In the genomic region with DNA sequence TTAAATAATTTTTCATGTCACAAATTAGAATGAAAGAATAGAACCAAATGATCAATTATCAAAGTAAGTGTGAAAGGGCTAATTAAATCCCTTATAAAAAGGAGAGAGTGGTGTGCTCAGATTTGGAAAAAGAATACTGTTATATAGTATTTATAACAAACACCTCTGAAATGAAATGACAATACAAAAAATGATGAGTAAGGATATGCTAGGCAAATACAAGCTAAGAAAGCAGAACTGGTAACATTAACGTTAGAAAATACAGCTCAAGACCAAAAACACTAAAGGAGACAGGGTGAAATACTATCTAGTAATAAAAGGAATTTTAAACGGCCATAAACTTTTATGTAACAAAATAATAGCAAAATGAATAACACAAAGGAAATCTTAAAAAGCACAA, we compare ENCODE assay signal across 31 cellular contexts.
"Had no signal": no experiment of that assay in that cellular context is flagged by ENCODE, and none has a peak within 500 bp of the region (broad histone marks: within the 10 kb centered on the region; RNA-seq: fewer than 3 reads in every experiment).

No MANE protein-coding gene starts in this region.

- FAIRE-seq: astrocyte, bronchial epithelial cell had no signal

- H3K27ac Mint-ChIP-seq: activated B cell treated with CpG ODN at 0.5 μM for 24 hours; activated CD8-positive, alpha-beta T cell treated with anti-CD3 and anti-CD28 coated beads for 36 hours; activated naive CD8-positive, alpha-beta T cell; activated T-helper 17 cell treated with anti-CD3 and anti-CD28 coated beads, Interleukin-2, amount 50 U/mL, for 72 hours; dendritic cell treated with granulocyte-macrophage colony-stimulating factor and Interleukin-4, amounts not matched to agents 40 ng/mL and 50 ng/mL, for 4 days; endodermal cell had no signal

- H3K9me3 Mint-ChIP-seq: activated B cell treated with CpG ODN at 0.5 μM for 24 hours; central memory CD8-positive, alpha-beta T cell; dendritic cell treated with granulocyte-macrophage colony-stimulating factor and Interleukin-4, amounts not matched to agents 40 ng/mL and 50 ng/mL, for 4 days had no signal

- H3K4me1 Mint-ChIP-seq: activated B cell treated with CpG ODN at 0.5 μM for 24 hours had no signal

- DNase-seq: activated B cell treated with CpG ODN at 0.5 μM for 24 hours; activated CD4-positive, alpha-beta T cell treated with anti-CD3 and anti-CD28 coated beads for 48 hours; activated CD4-positive, alpha-beta T cell treated with anti-CD3 and anti-CD28 coated beads, Interleukin-2, amount 50 U/mL, for 1 hour; activated CD4-positive, alpha-beta T cell treated with anti-CD3 and anti-CD28 coated beads, Interleukin-2, amount 50 U/mL, for 48 hours; activated CD8-positive, alpha-beta memory T cell treated with anti-CD3 and anti-CD28 coated beads for 24 hours; activated CD8-positive, alpha-beta T cell treated with anti-CD3 and anti-CD28 coated beads for 36 hours; activated effector memory CD4-positive, alpha-beta T cell treated with Interleukin-2 at 50 U/mL for 16 hours; activated gamma-delta T cell treated with Interleukin-2 at 50 U/mL for 16 hours; activated naive CD4-positive, alpha-beta T cell treated with anti-CD3 and anti-CD28 coated beads, Interleukin-2, amount 50 U/mL, for 16 hours; activated naive CD4-positive, alpha-beta T cell treated with Interleukin-2 at 50 U/mL for 16 hours; activated T-cell treated with anti-CD3 and anti-CD28 coated beads, Interleukin-2, amount 50 U/mL, for 4 hours; amniotic stem cell; brain microvascular endothelial cell; dorsolateral prefrontal cortex; effector memory CD4-positive, alpha-beta T cell; endodermal cell; foreskin fibroblast; heart right ventricle; T-helper 17 cell; T1000; WERI-Rb-1 had no signal

- H3K4me3 ChIP-seq: coronary artery, dorsolateral prefrontal cortex, heart right ventricle had no signal

- H3K9me3 ChIP-seq: heart right ventricle had no signal

- H3K27me3 ChIP-seq: brain microvascular endothelial cell, dorsolateral prefrontal cortex, heart right ventricle had no signal

- H3K36me3 ChIP-seq: brain microvascular endothelial cell, heart right ventricle, WERI-Rb-1 had no signal

- H3K27ac ChIP-seq: brain microvascular endothelial cell, coronary artery, heart right ventricle, WERI-Rb-1 had no signal

- H3K4me3 Mint-ChIP-seq: activated B cell treated with CpG ODN at 0.5 μM for 24 hours; activated CD8-positive, alpha-beta T cell treated with anti-CD3 and anti-CD28 coated beads for 36 hours; activated naive CD8-positive, alpha-beta T cell; activated T-cell treated with anti-CD3 and anti-CD28 coated beads, Interleukin-2, amount 50 U/mL, for 4 hours; activated T-helper 17 cell treated with anti-CD3 and anti-CD28 coated beads, Interleukin-2, amount 50 U/mL, for 72 hours; central memory CD8-positive, alpha-beta T cell; dendritic cell treated with granulocyte-macrophage colony-stimulating factor and Interleukin-4, amounts not matched to agents 40 ng/mL and 50 ng/mL, for 4 days; endodermal cell; T-helper 17 cell; T-helper 2 cell treated with Interferon-gamma antibody and Interleukin-4, amounts not matched to agents 5 μg/mL and 100 μg/mL, for 36 hours had no signal

- ATAC-seq: activated CD4-positive, CD25-positive, alpha-beta regulatory T cell treated with anti-CD3 and anti-CD28 coated beads, Interleukin-2, amount 50 U/mL, for 24 hours; activated CD8-positive, alpha-beta T cell treated with anti-CD3 and anti-CD28 coated beads for 36 hours; activated T-cell treated with anti-CD3 and anti-CD28 coated beads, Interleukin-2, amount 50 U/mL, for 4 hours; activated T-helper 17 cell treated with anti-CD3 and anti-CD28 coated beads, Interleukin-2, amount 50 U/mL, for 72 hours; esophagus mucosa; heart right ventricle; T-helper 17 cell had no signal

- H3K27me3 Mint-ChIP-seq: activated B cell treated with CpG ODN at 0.5 μM for 24 hours; activated CD8-positive, alpha-beta T cell treated with anti-CD3 and anti-CD28 coated beads for 36 hours; activated naive CD8-positive, alpha-beta T cell; activated T-helper 17 cell treated with anti-CD3 and anti-CD28 coated beads, Interleukin-2, amount 50 U/mL, for 72 hours; central memory CD8-positive, alpha-beta T cell; dendritic cell treated with granulocyte-macrophage colony-stimulating factor and Interleukin-4, amounts not matched to agents 40 ng/mL and 50 ng/mL, for 4 days; T-helper 17 cell had no signal
